In genomic region chr5:170971-171800, GRCh38 we compare ENCODE assay signal across 1 cellular context.
TF ChIP-seq lines count a peak whose summit lies in the region.

No MANE protein-coding gene starts in this region.

TF ChIP-seq in IMR-90, 13 proteins besides CTCF, POLR2A, EP300 and RAD21:
- no peak for TF ChIP-seq CHD1 (IDR thresholded peaks at IDR 0.05; ENCODE audit: low read depth, low read length)
- no peak for TF ChIP-seq MAZ (IDR thresholded peaks at IDR 0.05; ENCODE audit: borderline replicate concordance, low read depth, low read length)
- no peak for TF ChIP-seq USF2 (IDR thresholded peaks at IDR 0.05; ENCODE audit: low read depth, low read length)
- no peak for TF ChIP-seq CEBPB (IDR thresholded peaks at IDR 0.05; ENCODE audit: low read depth, low read length)
- TF ChIP-seq NFE2L2 (IDR thresholded peaks at IDR 0.05; ENCODE audit: low read depth, low read length), result no peak
- TF ChIP-seq MXI1 (IDR thresholded peaks at IDR 0.05; ENCODE audit: borderline replicate concordance, low read depth, low read length), result no peak
- no peak for TF ChIP-seq RCOR1 (IDR thresholded peaks at IDR 0.05; ENCODE audit: insufficient replicate concordance, low read length)
- TF ChIP-seq ELK1 (IDR thresholded peaks at IDR 0.05; ENCODE audit: borderline replicate concordance, low read depth, low read length), result no peak
- TF ChIP-seq BHLHE40 (IDR thresholded peaks at IDR 0.05; ENCODE audit: low read depth, low read length), result no peak
- TF ChIP-seq RFX5 (IDR thresholded peaks at IDR 0.05; ENCODE audit: low read depth, low read length), result no peak
- no peak for TF ChIP-seq MAFK (IDR thresholded peaks at IDR 0.05; ENCODE audit: low read depth, low read length)
- no peak for TF ChIP-seq SMC3 (IDR thresholded peaks at IDR 0.05; ENCODE audit: low read depth, low read length)
- TF ChIP-seq FOS (IDR thresholded peaks at IDR 0.05; ENCODE audit: low read depth, low read length), result no peak
